8 cellular contexts compared by ENCODE assay signal in genomic region chr7:143416565-143417149, GRCh38. TPM values are rescaled to one million over a fixed set of nuclear protein-coding genes. Genes with fewer than 3 reads are reported as not detected.
A peak's percentile ranks its signal among the peaks of the same experiment; 100 is the strongest.
DNase-seq lines count a peak whose midpoint lies in the region; ATAC-seq and TF ChIP-seq lines count a peak whose summit lies in the region.

No MANE protein-coding gene starts in this region.

- TF ChIP-seq CTCF in BJ (IDR thresholded peaks at IDR 0.05; ENCODE audit: insufficient read depth, low read depth, low read length) (peak; percentile 69), foreskin fibroblast (IDR thresholded peaks at IDR 0.05; ENCODE audit: low read depth, low read length) (peak; percentile 48)

- H3K4me3 ChIP-seq in BJ (ENCODE audit: low read depth, low read length), result no peak overlapping the region
- H3K4me3 ChIP-seq in foreskin fibroblast (ENCODE audit: low read depth in 1 of 2, low read length in 2 of 2), result no peak overlapping the region

- POLR2A ChIA-PET in BJ (lab: Charles Lee), result interaction anchor here (0.6 kb wide), 1 partner anchor 9 kb away, joined by 5 read pairs; no protein-coding TSS in a partner anchor

- intact Hi-C loops in sciatic nerve (cut with DNase I), result loop anchor here (10.0 kb wide), 1 partner anchor 172 kb away; no protein-coding TSS in a partner anchor

- H3K36me3 ChIP-seq in BJ (ENCODE audit: control insufficient read depth, insufficient read depth, low read length), result no peaks in the 10 kb centered on the region

- no peaks in the 10 kb centered on the region for H3K27me3 ChIP-seq in BJ (ENCODE audit: control insufficient read depth, insufficient read depth, low read length)

- CTCF ChIA-PET in BJ (lab: Yijun Ruan, JAX), result interaction anchor here (0.7 to 4.1 kb wide), 29 partner anchors 10 to 201 kb away, joined by 3 to 36 read pairs (median 4); no protein-coding TSS in a partner anchor

- peak; percentile 50 for ATAC-seq in GM18498 (IDR thresholded peaks at IDR 0.05; ENCODE audit: unreplicated experiment)
- peak; percentile 61 for ATAC-seq in sciatic nerve
- no peak for ATAC-seq in HG02642 (IDR thresholded peaks at IDR 0.05; ENCODE audit: poor library complexity, unreplicated experiment)

- DNase-seq in BJ (ENCODE audit: low read depth), result no peak
- peak; percentile 33 for DNase-seq in M059J (ENCODE audit: low read depth)
- peak; percentile 46 for DNase-seq in SW480 (ENCODE audit: low spot score)
- DNase-seq in foreskin fibroblast, result peak; percentile 37 to 81
- no peak for DNase-seq in sciatic nerve (ENCODE audit: low spot score)
- DNase-seq in UCSD-AML1 (lab: John Stamatoyannopoulos, UW; ENCODE audit: unreplicated experiment), result no peak

RNA-seq across cellular contexts. Expression of gene EPHA1, which starts 8.0 kb away (rescaled TPM):
- polyA plus RNA-seq in BJ (2011; rRNA removed), result 0.05 TPM in 1 of 2 replicates, not detected in the other
- polyA minus RNA-seq in BJ (2011; rRNA and poly(A)+ RNA removed), result not detected in 2 replicates
- total RNA-seq in M059J (2014; rRNA removed; shearing (Covaris generic)), result 0.20 and 0.30 TPM in 2 replicates
- 0.22 TPM for total RNA-seq in sciatic nerve

RNA-seq across cellular contexts. Expression of gene TAS2R60, which starts 26.6 kb away (rescaled TPM):
- polyA plus RNA-seq in BJ (2011; rRNA removed), result not detected in 2 replicates
- not detected in 2 replicates for polyA minus RNA-seq in BJ (2011; rRNA and poly(A)+ RNA removed)
- total RNA-seq in M059J (2014; rRNA removed; shearing (Covaris generic)), result not detected in 2 replicates
- total RNA-seq in sciatic nerve, result 0.40 TPM

RNA-seq across cellular contexts. Expression of gene ZYX, which starts 35.5 kb away (rescaled TPM):
- polyA plus RNA-seq in BJ (2011; rRNA removed), result 44.8 and 69.9 TPM in 2 replicates
- 115 and 240 TPM in 2 replicates for polyA minus RNA-seq in BJ (2011; rRNA and poly(A)+ RNA removed)
- 75.9 and 108 TPM in 2 replicates for total RNA-seq in M059J (2014; rRNA removed; shearing (Covaris generic))
- total RNA-seq in sciatic nerve, result 178 TPM

RNA-seq across cellular contexts. Expression of gene FAM131B, which starts 54.1 kb away (rescaled TPM):
- polyA plus RNA-seq in BJ (2011; rRNA removed), result 2.0 and 2.9 TPM in 2 replicates
- 3.6 and 4.5 TPM in 2 replicates for polyA minus RNA-seq in BJ (2011; rRNA and poly(A)+ RNA removed)
- total RNA-seq in M059J (2014; rRNA removed; shearing (Covaris generic)), result 0.79 and 1.5 TPM in 2 replicates
- 2.6 TPM for total RNA-seq in sciatic nerve

Comparison
In these comparisons a context has a peak if more than half of its experiments do, and no peak if none do; other contexts are left out.
1. DNase-seq: peak in M059J (single experiment), SW480 (single experiment) and foreskin fibroblast (2 of 2); none in BJ (single experiment), sciatic nerve (single experiment) and UCSD-AML1 (single experiment).